10 cellular contexts compared by ENCODE assay signal in the genomic region with DNA sequence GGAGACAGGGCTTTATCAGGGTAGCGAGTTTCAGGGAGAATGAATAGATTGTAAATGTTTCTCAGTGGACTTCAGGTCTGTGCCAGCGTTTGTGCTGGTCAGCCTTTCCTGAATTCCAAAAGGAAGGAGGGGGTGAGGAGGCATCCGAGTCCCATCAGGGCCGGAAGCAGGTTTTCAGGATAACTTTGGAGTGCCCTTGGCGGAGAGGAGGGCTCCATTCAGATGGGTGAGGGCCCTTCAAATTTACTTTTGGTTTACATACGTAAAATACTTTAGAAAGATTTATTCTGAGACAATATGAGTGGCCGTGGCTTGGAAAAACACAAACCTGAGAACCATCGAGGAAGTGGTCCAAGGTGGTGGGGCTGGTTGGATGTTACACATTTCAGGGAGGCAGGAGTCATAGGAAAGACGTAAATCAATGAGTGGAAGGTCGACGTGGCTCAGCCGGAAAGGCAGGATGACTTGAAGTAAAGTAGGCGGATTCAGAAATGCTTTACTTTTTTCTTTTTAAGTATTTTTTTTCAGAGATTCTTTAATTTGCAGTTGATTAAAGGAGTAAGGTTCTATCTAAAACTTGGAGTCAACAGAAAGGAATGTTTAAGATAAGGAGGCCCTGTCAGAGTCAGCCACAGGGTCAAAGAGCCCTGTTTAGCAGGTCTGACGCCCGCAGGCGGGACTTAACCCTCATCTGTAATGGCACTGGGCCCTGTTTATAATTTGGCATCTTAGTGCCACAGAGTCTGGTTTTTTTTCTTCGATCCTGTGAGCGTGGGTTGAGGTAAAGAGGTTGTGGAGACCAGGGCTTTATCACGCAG. TPM values are rescaled to one million over a fixed set of nuclear protein-coding genes. Genes with fewer than 3 reads are reported as not detected.
A peak's percentile ranks its signal among the peaks of the same experiment; 100 is the strongest.
DNase-seq lines count a peak whose midpoint lies in the region; ATAC-seq and TF ChIP-seq lines count a peak whose summit lies in the region.
"Had no signal": no experiment of that assay in that cellular context is flagged by ENCODE, and none has a peak within 500 bp of the region (broad histone marks: within the 10 kb centered on the region; RNA-seq: fewer than 3 reads in every experiment).

No MANE protein-coding gene starts in this region.

- TF ChIP-seq CTCF in LNCaP clone FGC (IDR thresholded peaks at IDR 0.05; ENCODE audit: control insufficient read depth, extremely low read depth, insufficient read depth) (no peak), choroid plexus epithelial cell (conservative IDR thresholded peaks at IDR 0.05; ENCODE audit: low read depth, low read length) (no peak), GM13977 (IDR thresholded peaks at IDR 0.05; ENCODE audit: extremely low read depth, insufficient read depth, missing control alignments) (no peak)

- DNase-seq in AG20443 (ENCODE audit: low spot score) (peak; percentile 58), LNCaP clone FGC (ENCODE audit: low read depth) (peak; percentile 70), choroid plexus epithelial cell (ENCODE audit: low read depth) (peak; percentile 75), lung microvascular endothelial cell (ENCODE audit: low read depth in 2 of 2) (peak; percentile 35 to 94), NCI-H2227 (lab: John Stamatoyannopoulos, UW; ENCODE audit: unreplicated experiment) (no peak), GM13977 (ENCODE audit: low spot score) (no peak), NCI-H2107 treated with DMSO at 0.1 percent for 48 hours (lab: John Stamatoyannopoulos, UW; ENCODE audit: unreplicated experiment) (no peak)
- DNase-seq: NCI-H1436 had no signal

- ATAC-seq in GM19351 (IDR thresholded peaks at IDR 0.05; ENCODE audit: unreplicated experiment) = no peak
- ATAC-seq: GM12878 had no signal

- H3K4me3 ChIP-seq in LNCaP clone FGC (ENCODE audit: low read depth, low read length) = no peak overlapping the region
- no peak overlapping the region for H3K4me3 ChIP-seq in choroid plexus epithelial cell (ENCODE audit: low read depth, low read length)
- H3K4me3 ChIP-seq: GM12878 had no signal

- in situ Hi-C loops in GM13977 (cut with MboI; ENCODE audit: low pct_unique_long_range_greater_than_20kb, low sequenced_read_pairs, unreplicated experiment) = no loop called here

RNA-seq across cellular contexts. Expression of gene ATP11A, which starts 32.8 kb away (rescaled TPM):
- 10.9 and 18.8 TPM in 2 replicates for total RNA-seq in lung microvascular endothelial cell

Comparison
In these comparisons a context has a peak if more than half of its experiments do, and no peak if none do; other contexts are left out.
1. DNase-seq: peak in AG20443 (single experiment), LNCaP clone FGC (single experiment), choroid plexus epithelial cell (single experiment) and lung microvascular endothelial cell (2 of 2); none in NCI-H2227 (single experiment), GM13977 (single experiment) and NCI-H2107 treated with DMSO at 0.1 percent for 48 hours (single experiment).